Comparison of ENCODE assay signal across 9 cellular contexts in genomic region chr3:33047842-33048834, GRCh38. TPM values are rescaled to one million over a fixed set of nuclear protein-coding genes. Genes with fewer than 3 reads are reported as not detected.
A peak's percentile ranks its signal among the peaks of the same experiment; 100 is the strongest.
DNase-seq lines count a peak whose midpoint lies in the region; ATAC-seq and TF ChIP-seq lines count a peak whose summit lies in the region.
"Had no signal": no experiment of that assay in that cellular context is flagged by ENCODE, and none has a peak within 500 bp of the region (broad histone marks: within the 10 kb centered on the region; RNA-seq: fewer than 3 reads in every experiment).

No MANE protein-coding gene starts in this region.

- no peak for TF ChIP-seq CTCF in A673 (conservative IDR thresholded peaks at IDR 0.05; ENCODE audit: low read depth, low read length)

- H3K4me1 Mint-ChIP-seq in activated CD8-positive, alpha-beta memory T cell treated with anti-CD3 and anti-CD28 coated beads, Interleukin-2, amount 10 ng/mL, durations not matched to agents 7 days and 5 days: peaks cover 79% of the 10 kb centered on the region
- H3K4me1 Mint-ChIP-seq in activated T-helper 17 cell treated with anti-CD3 and anti-CD28 coated beads, Interleukin-2, amount 50 U/mL, for 72 hours: peaks cover 65% of the 10 kb centered on the region
- peaks cover 46 to 55% of the 10 kb centered on the region in 2 donors for H3K4me1 Mint-ChIP-seq in stimulated activated naive B cell treated with anti-CD40 and anti-IgM and Interleukin-4, amounts not matched to agents 10 μg/mL and 1 μg/mL and 100 μg/mL, for 72 hours

- CTCF ChIA-PET in activated CD8-positive, alpha-beta memory T cell treated with anti-CD3 and anti-CD28 coated beads, Interleukin-2, amount 10 ng/mL, durations not matched to agents 7 days and 5 days (lab: Charles Lee): interaction anchor here (0.7 to 9.4 kb wide), 10 partner anchors 9 to 101 kb away, joined by 3 to 96 read pairs (median 7); no protein-coding TSS in a partner anchor
- CTCF ChIA-PET in A673 (lab: Charles Lee): no interaction called here

- H3K4me3 ChIP-seq in A673 (ENCODE audit: low read depth, low read length, poor library complexity, severe bottlenecking): no peak overlapping the region

- H3K36me3 Mint-ChIP-seq in activated CD8-positive, alpha-beta memory T cell treated with anti-CD3 and anti-CD28 coated beads, Interleukin-2, amount 10 ng/mL, durations not matched to agents 7 days and 5 days: peaks cover 53% of the 10 kb centered on the region
- peaks cover 92% of the 10 kb centered on the region for H3K36me3 Mint-ChIP-seq in activated T-helper 17 cell treated with anti-CD3 and anti-CD28 coated beads, Interleukin-2, amount 50 U/mL, for 72 hours (ENCODE audit: low read depth)
- H3K36me3 Mint-ChIP-seq in stimulated activated naive B cell treated with anti-CD40 and anti-IgM and Interleukin-4, amounts not matched to agents 10 μg/mL and 1 μg/mL and 100 μg/mL, for 72 hours: peaks cover 49 to 69% of the 10 kb centered on the region in 2 donors

- no peaks in the 10 kb centered on the region for H3K27me3 ChIP-seq in A673 (replicated peaks; ENCODE audit: insufficient read depth, low read depth, low read length, poor library complexity)

- no peak overlapping the region for H3K27ac ChIP-seq in A673 (ENCODE audit: low read depth, low read length, poor library complexity, severe bottlenecking)

- H3K36me3 ChIP-seq in A673 (ENCODE audit: insufficient read depth, low read length, poor library complexity, severe bottlenecking): no peaks in the 10 kb centered on the region

- peak overlapping the region; percentile 29 for H3K4me3 Mint-ChIP-seq in activated CD8-positive, alpha-beta memory T cell treated with anti-CD3 and anti-CD28 coated beads, Interleukin-2, amount 10 ng/mL, durations not matched to agents 7 days and 5 days
- peak overlapping the region; percentile 78 for H3K4me3 Mint-ChIP-seq in activated T-helper 17 cell treated with anti-CD3 and anti-CD28 coated beads, Interleukin-2, amount 50 U/mL, for 72 hours
- H3K4me3 Mint-ChIP-seq in stimulated activated naive B cell treated with anti-CD40 and anti-IgM and Interleukin-4, amounts not matched to agents 10 μg/mL and 1 μg/mL and 100 μg/mL, for 72 hours: peak overlapping the region; percentile 41 to 48

- no TSS peak for BruUV-seq in A673 (replicated peaks; lab: Mats Ljungman, UMichigan)

- intact Hi-C loops in A673 (cut with micrococcal nuclease; ENCODE audit: unreplicated experiment): no loop called here

- peak; percentile 79 for DNase-seq in activated CD8-positive, alpha-beta memory T cell treated with anti-CD3 and anti-CD28 coated beads, Interleukin-2, amount 10 ng/mL, durations not matched to agents 7 days and 5 days
- no peak for DNase-seq in activated CD8-positive, alpha-beta memory T cell treated with anti-CD3 and anti-CD28 coated beads for 24 hours
- peak; percentile 19 for DNase-seq in stimulated activated naive B cell treated with anti-CD40 and anti-IgM and Interleukin-4, amounts not matched to agents 10 μg/mL and 1 μg/mL and 100 μg/mL, for 72 hours
- DNase-seq in A673 (ENCODE audit: low spot score): no peak
- no peak for DNase-seq in HuH-7.5 (ENCODE audit: low spot score)
- no peak for DNase-seq in kidney glomerular epithelial cell (lab: John Stamatoyannopoulos, UW)
- DNase-seq: NCI-H446 had no signal

- ATAC-seq in activated CD8-positive, alpha-beta memory T cell treated with anti-CD3 and anti-CD28 coated beads, Interleukin-2, amount 10 ng/mL, durations not matched to agents 7 days and 5 days: peak; percentile 77
- peak; percentile 56 for ATAC-seq in HG03378 (IDR thresholded peaks at IDR 0.05; ENCODE audit: unreplicated experiment)
- peak; percentile 71 for ATAC-seq in activated T-helper 17 cell treated with anti-CD3 and anti-CD28 coated beads, Interleukin-2, amount 50 U/mL, for 72 hours (replicated peaks)
- peak; percentile 76 to 79 for ATAC-seq in stimulated activated naive B cell treated with anti-CD40 and anti-IgM and Interleukin-4, amounts not matched to agents 10 μg/mL and 1 μg/mL and 100 μg/mL, for 72 hours (replicated peaks)

- H3K27ac Mint-ChIP-seq in activated CD8-positive, alpha-beta memory T cell treated with anti-CD3 and anti-CD28 coated beads, Interleukin-2, amount 10 ng/mL, durations not matched to agents 7 days and 5 days: peak overlapping the region; percentile 97
- peak overlapping the region; percentile 95 for H3K27ac Mint-ChIP-seq in activated T-helper 17 cell treated with anti-CD3 and anti-CD28 coated beads, Interleukin-2, amount 50 U/mL, for 72 hours
- H3K27ac Mint-ChIP-seq in stimulated activated naive B cell treated with anti-CD40 and anti-IgM and Interleukin-4, amounts not matched to agents 10 μg/mL and 1 μg/mL and 100 μg/mL, for 72 hours: peak overlapping the region; percentile 93

- H3K4me1 ChIP-seq in A673 (ENCODE audit: insufficient read depth, low read length, poor library complexity, severe bottlenecking): no peaks in the 10 kb centered on the region

- peaks cover 2% of the 10 kb centered on the region for H3K9me3 Mint-ChIP-seq in activated CD8-positive, alpha-beta memory T cell treated with anti-CD3 and anti-CD28 coated beads, Interleukin-2, amount 10 ng/mL, durations not matched to agents 7 days and 5 days (ENCODE audit: low read depth)
- no peaks in the 10 kb centered on the region for H3K9me3 Mint-ChIP-seq in activated T-helper 17 cell treated with anti-CD3 and anti-CD28 coated beads, Interleukin-2, amount 50 U/mL, for 72 hours
- no peaks in the 10 kb centered on the region for H3K9me3 Mint-ChIP-seq in stimulated activated naive B cell treated with anti-CD40 and anti-IgM and Interleukin-4, amounts not matched to agents 10 μg/mL and 1 μg/mL and 100 μg/mL, for 72 hours

- no peaks in the 10 kb centered on the region for H3K9me3 ChIP-seq in A673 (ENCODE audit: low read depth, low read length, poor library complexity, severe bottlenecking)

- H3K27me3 Mint-ChIP-seq in activated CD8-positive, alpha-beta memory T cell treated with anti-CD3 and anti-CD28 coated beads, Interleukin-2, amount 10 ng/mL, durations not matched to agents 7 days and 5 days: no peaks in the 10 kb centered on the region
- H3K27me3 Mint-ChIP-seq in activated T-helper 17 cell treated with anti-CD3 and anti-CD28 coated beads, Interleukin-2, amount 50 U/mL, for 72 hours: no peaks in the 10 kb centered on the region
- no peaks in the 10 kb centered on the region for H3K27me3 Mint-ChIP-seq in stimulated activated naive B cell treated with anti-CD40 and anti-IgM and Interleukin-4, amounts not matched to agents 10 μg/mL and 1 μg/mL and 100 μg/mL, for 72 hours

- POLR2A ChIA-PET in A673 (lab: Charles Lee; ENCODE audit: low non-redundant PET): no interaction called here

RNA-seq across cellular contexts. Expression of gene GLB1, which starts 48.8 kb away (rescaled TPM):
- total RNA-seq in activated CD8-positive, alpha-beta memory T cell treated with anti-CD3 and anti-CD28 coated beads, Interleukin-2, amount 10 ng/mL, durations not matched to agents 7 days and 5 days: 10 to 100 TPM; 44.9 to 48.1 TPM
- 100 to 1,000 TPM in 1 of 2 donors, 10 to 100 TPM in 1; 54.5 to 121 TPM for total RNA-seq in activated T-helper 17 cell treated with anti-CD3 and anti-CD28 coated beads, Interleukin-2, amount 50 U/mL, for 72 hours
- total RNA-seq in A673 (2021): 47.3 and 47.9 TPM in 2 replicates

RNA-seq across cellular contexts. Expression of gene TMPPE, which starts 48.8 kb away (rescaled TPM):
- 1 to 10 TPM; 8.7 to 9.4 TPM for total RNA-seq in activated CD8-positive, alpha-beta memory T cell treated with anti-CD3 and anti-CD28 coated beads, Interleukin-2, amount 10 ng/mL, durations not matched to agents 7 days and 5 days
- total RNA-seq in activated T-helper 17 cell treated with anti-CD3 and anti-CD28 coated beads, Interleukin-2, amount 50 U/mL, for 72 hours: 10 to 100 TPM in 1 of 2 donors, 1 to 10 TPM in 1; 8.8 to 12.7 TPM
- total RNA-seq in A673 (2021): 7.0 and 8.2 TPM in 2 replicates

Comparison
In these comparisons a context has a peak if more than half of its experiments do, and no peak if none do; other contexts are left out.
1. DNase-seq: peak in activated CD8-positive, alpha-beta memory T cell treated with anti-CD3 and anti-CD28 coated beads, Interleukin-2, amount 10 ng/mL, durations not matched to agents 7 days and 5 days (single experiment) and stimulated activated naive B cell treated with anti-CD40 and anti-IgM and Interleukin-4, amounts not matched to agents 10 μg/mL and 1 μg/mL and 100 μg/mL, for 72 hours (single experiment); none in activated CD8-positive, alpha-beta memory T cell treated with anti-CD3 and anti-CD28 coated beads for 24 hours (single experiment), A673 (single experiment), HuH-7.5 (single experiment) and kidney glomerular epithelial cell (single experiment).
2. Peak in every context shown above with its lines, with median percentiles within 50 percentile points of each other: ATAC-seq, H3K27ac Mint-ChIP-seq and H3K4me3 Mint-ChIP-seq.